In the genomic region with DNA sequence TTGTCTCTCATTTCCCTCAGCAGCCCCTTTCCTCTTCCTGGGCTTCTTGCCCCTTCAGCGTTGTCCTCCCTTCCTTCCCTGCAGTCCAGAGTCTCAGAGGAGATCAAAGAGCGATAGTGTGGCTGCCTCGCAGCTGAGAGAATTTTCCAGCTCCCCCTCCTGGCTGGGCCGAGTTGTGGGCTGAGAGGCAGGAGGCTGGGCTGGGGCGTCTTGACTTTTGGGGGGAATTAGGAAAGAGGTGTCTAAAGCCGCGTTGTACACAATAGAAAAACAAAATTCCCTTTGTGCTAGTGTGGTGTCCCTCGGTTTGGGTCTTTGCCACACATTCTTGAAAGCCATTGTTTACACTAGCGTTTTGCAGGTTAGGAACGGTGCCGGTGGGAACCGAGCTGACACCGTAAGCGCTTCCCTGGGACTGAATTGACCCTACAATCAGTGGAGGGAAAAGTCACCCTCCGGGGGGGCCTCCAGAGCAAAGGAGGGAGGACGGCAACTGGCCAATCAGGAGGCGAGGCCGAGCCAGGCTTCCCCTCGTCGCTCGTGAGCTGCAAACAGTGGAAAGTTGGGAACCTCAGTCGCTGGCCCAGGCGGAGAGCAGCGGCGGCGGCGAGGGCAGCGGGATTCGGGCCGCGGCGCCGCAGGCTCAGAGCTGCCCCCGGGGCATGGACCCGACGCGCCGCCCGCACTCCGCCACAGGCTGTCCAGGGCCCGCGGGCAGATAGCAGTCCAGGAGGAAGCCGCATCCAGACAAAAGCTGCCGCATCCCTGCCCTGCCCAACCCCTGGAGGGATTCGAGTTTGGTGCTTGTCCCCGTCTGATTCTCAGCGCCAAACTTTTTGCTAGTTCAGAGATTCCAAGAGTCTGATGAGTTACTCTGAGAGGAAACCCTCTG, we compare ENCODE assay signal across 1 cellular context.
TF ChIP-seq lines count a peak whose summit lies in the region.

A gene (plus strand): TSS at position 574 of the 892 bp plus-strand sequence. CDS start 389 bp downstream, outside the sequence.

TF ChIP-seq in WTC11, 78 proteins besides CTCF, POLR2A, EP300 and RAD21 (continued from another document):
- TF ChIP-seq ZNF263 (CRISPR knock-in tag; IDR thresholded peaks at IDR 0.05; ENCODE audit: low read depth), result no peak
- TF ChIP-seq, protein P1, sequence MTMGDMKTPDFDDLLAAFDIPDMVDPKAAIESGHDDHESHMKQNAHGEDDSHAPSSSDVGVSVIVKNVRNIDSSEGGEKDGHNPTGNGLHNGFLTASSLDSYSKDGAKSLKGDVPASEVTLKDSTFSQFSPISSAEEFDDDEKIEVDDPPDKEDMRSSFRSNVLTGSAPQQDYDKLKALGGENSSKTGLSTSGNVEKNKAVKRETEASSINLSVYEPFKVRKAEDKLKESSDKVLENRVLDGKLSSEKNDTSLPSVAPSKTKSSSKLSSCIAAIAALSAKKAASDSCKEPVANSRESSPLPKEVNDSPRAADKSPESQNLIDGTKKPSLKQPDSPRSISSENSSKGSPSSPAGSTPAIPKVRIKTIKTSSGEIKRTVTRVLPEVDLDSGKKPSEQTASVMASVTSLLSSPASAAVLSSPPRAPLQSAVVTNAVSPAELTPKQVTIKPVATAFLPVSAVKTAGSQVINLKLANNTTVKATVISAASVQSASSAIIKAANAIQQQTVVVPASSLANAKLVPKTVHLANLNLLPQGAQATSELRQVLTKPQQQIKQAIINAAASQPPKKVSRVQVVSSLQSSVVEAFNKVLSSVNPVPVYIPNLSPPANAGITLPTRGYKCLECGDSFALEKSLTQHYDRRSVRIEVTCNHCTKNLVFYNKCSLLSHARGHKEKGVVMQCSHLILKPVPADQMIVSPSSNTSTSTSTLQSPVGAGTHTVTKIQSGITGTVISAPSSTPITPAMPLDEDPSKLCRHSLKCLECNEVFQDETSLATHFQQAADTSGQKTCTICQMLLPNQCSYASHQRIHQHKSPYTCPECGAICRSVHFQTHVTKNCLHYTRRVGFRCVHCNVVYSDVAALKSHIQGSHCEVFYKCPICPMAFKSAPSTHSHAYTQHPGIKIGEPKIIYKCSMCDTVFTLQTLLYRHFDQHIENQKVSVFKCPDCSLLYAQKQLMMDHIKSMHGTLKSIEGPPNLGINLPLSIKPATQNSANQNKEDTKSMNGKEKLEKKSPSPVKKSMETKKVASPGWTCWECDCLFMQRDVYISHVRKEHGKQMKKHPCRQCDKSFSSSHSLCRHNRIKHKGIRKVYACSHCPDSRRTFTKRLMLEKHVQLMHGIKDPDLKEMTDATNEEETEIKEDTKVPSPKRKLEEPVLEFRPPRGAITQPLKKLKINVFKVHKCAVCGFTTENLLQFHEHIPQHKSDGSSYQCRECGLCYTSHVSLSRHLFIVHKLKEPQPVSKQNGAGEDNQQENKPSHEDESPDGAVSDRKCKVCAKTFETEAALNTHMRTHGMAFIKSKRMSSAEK (CRISPR knock-in tag; IDR thresholded peaks at IDR 0.05; ENCODE audit: borderline replicate concordance), result peak; percentile 79; the same call in 1 of the 2 replicates
- TF ChIP-seq NFE2L1 (CRISPR knock-in tag; IDR thresholded peaks at IDR 0.05), result no peak
- no peak for TF ChIP-seq TCF7 (CRISPR knock-in tag; IDR thresholded peaks at IDR 0.05; ENCODE audit: low read depth)
- TF ChIP-seq, protein P2, sequence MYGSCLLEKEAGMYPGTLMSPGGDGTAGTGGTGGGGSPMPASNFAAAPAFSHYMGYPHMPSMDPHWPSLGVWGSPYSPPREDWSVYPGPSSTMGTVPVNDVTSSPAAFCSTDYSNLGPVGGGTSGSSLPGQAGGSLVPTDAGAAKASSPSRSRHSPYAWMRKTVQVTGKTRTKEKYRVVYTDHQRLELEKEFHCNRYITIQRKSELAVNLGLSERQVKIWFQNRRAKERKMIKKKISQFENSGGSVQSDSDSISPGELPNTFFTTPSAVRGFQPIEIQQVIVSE (CRISPR knock-in tag; IDR thresholded peaks at IDR 0.05; ENCODE audit: borderline replicate concordance), result no peak
- TF ChIP-seq, protein P3, sequence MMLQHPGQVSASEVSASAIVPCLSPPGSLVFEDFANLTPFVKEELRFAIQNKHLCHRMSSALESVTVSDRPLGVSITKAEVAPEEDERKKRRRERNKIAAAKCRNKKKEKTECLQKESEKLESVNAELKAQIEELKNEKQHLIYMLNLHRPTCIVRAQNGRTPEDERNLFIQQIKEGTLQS (CRISPR knock-in tag; conservative IDR thresholded peaks at IDR 0.05), result no peak
- no peak; the same call in 1 of the 2 replicates for TF ChIP-seq ZNF232 (CRISPR knock-in tag; IDR thresholded peaks at IDR 0.05)
- TF ChIP-seq ZNF317 (CRISPR knock-in tag; IDR thresholded peaks at IDR 0.05; ENCODE audit: borderline replicate concordance, low read depth), result no peak
- TF ChIP-seq RORB (CRISPR knock-in tag; IDR thresholded peaks at IDR 0.05), result no peak
- peak; percentile 55; the same call in 1 of the 2 replicates for TF ChIP-seq MXD4 (CRISPR knock-in tag; IDR thresholded peaks at IDR 0.05; ENCODE audit: borderline replicate concordance)
- TF ChIP-seq, protein P4, sequence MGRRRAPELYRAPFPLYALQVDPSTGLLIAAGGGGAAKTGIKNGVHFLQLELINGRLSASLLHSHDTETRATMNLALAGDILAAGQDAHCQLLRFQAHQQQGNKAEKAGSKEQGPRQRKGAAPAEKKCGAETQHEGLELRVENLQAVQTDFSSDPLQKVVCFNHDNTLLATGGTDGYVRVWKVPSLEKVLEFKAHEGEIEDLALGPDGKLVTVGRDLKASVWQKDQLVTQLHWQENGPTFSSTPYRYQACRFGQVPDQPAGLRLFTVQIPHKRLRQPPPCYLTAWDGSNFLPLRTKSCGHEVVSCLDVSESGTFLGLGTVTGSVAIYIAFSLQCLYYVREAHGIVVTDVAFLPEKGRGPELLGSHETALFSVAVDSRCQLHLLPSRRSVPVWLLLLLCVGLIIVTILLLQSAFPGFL (CRISPR knock-in tag; IDR thresholded peaks at IDR 0.05; ENCODE audit: borderline replicate concordance), result no peak
- TF ChIP-seq, protein P5, sequence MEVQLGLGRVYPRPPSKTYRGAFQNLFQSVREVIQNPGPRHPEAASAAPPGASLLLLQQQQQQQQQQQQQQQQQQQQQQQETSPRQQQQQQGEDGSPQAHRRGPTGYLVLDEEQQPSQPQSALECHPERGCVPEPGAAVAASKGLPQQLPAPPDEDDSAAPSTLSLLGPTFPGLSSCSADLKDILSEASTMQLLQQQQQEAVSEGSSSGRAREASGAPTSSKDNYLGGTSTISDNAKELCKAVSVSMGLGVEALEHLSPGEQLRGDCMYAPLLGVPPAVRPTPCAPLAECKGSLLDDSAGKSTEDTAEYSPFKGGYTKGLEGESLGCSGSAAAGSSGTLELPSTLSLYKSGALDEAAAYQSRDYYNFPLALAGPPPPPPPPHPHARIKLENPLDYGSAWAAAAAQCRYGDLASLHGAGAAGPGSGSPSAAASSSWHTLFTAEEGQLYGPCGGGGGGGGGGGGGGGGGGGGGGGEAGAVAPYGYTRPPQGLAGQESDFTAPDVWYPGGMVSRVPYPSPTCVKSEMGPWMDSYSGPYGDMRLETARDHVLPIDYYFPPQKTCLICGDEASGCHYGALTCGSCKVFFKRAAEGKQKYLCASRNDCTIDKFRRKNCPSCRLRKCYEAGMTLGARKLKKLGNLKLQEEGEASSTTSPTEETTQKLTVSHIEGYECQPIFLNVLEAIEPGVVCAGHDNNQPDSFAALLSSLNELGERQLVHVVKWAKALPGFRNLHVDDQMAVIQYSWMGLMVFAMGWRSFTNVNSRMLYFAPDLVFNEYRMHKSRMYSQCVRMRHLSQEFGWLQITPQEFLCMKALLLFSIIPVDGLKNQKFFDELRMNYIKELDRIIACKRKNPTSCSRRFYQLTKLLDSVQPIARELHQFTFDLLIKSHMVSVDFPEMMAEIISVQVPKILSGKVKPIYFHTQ (CRISPR knock-in tag; IDR thresholded peaks at IDR 0.05), result peak; percentile 55; the same call in 1 of the 2 replicates
- TF ChIP-seq, protein P6, sequence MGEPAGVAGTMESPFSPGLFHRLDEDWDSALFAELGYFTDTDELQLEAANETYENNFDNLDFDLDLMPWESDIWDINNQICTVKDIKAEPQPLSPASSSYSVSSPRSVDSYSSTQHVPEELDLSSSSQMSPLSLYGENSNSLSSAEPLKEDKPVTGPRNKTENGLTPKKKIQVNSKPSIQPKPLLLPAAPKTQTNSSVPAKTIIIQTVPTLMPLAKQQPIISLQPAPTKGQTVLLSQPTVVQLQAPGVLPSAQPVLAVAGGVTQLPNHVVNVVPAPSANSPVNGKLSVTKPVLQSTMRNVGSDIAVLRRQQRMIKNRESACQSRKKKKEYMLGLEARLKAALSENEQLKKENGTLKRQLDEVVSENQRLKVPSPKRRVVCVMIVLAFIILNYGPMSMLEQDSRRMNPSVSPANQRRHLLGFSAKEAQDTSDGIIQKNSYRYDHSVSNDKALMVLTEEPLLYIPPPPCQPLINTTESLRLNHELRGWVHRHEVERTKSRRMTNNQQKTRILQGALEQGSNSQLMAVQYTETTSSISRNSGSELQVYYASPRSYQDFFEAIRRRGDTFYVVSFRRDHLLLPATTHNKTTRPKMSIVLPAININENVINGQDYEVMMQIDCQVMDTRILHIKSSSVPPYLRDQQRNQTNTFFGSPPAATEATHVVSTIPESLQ (CRISPR knock-in tag; IDR thresholded peaks at IDR 0.05), result no peak
- TF ChIP-seq, protein P7, sequence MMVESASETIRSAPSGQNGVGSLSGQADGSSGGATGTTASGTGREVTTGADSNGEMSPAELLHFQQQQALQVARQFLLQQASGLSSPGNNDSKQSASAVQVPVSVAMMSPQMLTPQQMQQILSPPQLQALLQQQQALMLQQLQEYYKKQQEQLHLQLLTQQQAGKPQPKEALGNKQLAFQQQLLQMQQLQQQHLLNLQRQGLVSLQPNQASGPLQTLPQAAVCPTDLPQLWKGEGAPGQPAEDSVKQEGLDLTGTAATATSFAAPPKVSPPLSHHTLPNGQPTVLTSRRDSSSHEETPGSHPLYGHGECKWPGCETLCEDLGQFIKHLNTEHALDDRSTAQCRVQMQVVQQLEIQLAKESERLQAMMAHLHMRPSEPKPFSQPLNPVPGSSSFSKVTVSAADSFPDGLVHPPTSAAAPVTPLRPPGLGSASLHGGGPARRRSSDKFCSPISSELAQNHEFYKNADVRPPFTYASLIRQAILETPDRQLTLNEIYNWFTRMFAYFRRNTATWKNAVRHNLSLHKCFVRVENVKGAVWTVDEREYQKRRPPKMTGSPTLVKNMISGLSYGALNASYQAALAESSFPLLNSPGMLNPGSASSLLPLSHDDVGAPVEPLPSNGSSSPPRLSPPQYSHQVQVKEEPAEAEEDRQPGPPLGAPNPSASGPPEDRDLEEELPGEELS (CRISPR knock-in tag; IDR thresholded peaks at IDR 0.05), result no peak
- TF ChIP-seq, protein P8, sequence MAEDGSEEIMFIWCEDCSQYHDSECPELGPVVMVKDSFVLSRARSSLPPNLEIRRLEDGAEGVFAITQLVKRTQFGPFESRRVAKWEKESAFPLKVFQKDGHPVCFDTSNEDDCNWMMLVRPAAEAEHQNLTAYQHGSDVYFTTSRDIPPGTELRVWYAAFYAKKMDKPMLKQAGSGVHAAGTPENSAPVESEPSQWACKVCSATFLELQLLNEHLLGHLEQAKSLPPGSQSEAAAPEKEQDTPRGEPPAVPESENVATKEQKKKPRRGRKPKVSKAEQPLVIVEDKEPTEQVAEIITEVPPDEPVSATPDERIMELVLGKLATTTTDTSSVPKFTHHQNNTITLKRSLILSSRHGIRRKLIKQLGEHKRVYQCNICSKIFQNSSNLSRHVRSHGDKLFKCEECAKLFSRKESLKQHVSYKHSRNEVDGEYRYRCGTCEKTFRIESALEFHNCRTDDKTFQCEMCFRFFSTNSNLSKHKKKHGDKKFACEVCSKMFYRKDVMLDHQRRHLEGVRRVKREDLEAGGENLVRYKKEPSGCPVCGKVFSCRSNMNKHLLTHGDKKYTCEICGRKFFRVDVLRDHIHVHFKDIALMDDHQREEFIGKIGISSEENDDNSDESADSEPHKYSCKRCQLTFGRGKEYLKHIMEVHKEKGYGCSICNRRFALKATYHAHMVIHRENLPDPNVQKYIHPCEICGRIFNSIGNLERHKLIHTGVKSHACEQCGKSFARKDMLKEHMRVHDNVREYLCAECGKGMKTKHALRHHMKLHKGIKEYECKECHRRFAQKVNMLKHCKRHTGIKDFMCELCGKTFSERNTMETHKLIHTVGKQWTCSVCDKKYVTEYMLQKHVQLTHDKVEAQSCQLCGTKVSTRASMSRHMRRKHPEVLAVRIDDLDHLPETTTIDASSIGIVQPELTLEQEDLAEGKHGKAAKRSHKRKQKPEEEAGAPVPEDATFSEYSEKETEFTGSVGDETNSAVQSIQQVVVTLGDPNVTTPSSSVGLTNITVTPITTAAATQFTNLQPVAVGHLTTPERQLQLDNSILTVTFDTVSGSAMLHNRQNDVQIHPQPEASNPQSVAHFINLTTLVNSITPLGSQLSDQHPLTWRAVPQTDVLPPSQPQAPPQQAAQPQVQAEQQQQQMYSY (CRISPR knock-in tag; IDR thresholded peaks at IDR 0.05), result peak; percentile 54; the same call in 1 of the 2 replicates
- TF ChIP-seq FOXP1 (CRISPR knock-in tag; IDR thresholded peaks at IDR 0.05; ENCODE audit: borderline replicate concordance), result peak; percentile 38; the same call in 1 of the 2 replicates
- 0 out of 2 replicates have a peak, but pooled peaks have one; percentile 8 for TF ChIP-seq ZNF423 (CRISPR knock-in tag; IDR thresholded peaks at IDR 0.05)
- TF ChIP-seq, protein P9, sequence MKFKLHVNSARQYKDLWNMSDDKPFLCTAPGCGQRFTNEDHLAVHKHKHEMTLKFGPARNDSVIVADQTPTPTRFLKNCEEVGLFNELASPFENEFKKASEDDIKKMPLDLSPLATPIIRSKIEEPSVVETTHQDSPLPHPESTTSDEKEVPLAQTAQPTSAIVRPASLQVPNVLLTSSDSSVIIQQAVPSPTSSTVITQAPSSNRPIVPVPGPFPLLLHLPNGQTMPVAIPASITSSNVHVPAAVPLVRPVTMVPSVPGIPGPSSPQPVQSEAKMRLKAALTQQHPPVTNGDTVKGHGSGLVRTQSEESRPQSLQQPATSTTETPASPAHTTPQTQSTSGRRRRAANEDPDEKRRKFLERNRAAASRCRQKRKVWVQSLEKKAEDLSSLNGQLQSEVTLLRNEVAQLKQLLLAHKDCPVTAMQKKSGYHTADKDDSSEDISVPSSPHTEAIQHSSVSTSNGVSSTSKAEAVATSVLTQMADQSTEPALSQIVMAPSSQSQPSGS (CRISPR knock-in tag; IDR thresholded peaks at IDR 0.05; ENCODE audit: borderline replicate concordance, low read depth), result no peak
- TF ChIP-seq, protein P10, sequence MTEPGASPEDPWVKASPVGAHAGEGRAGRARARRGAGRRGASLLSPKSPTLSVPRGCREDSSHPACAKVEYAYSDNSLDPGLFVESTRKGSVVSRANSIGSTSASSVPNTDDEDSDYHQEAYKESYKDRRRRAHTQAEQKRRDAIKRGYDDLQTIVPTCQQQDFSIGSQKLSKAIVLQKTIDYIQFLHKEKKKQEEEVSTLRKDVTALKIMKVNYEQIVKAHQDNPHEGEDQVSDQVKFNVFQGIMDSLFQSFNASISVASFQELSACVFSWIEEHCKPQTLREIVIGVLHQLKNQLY (CRISPR knock-in tag; IDR thresholded peaks at IDR 0.05), result no peak
- TF ChIP-seq ZNF219 (CRISPR knock-in tag; IDR thresholded peaks at IDR 0.05; ENCODE audit: borderline replicate concordance), result no peak
- TF ChIP-seq, protein P11, sequence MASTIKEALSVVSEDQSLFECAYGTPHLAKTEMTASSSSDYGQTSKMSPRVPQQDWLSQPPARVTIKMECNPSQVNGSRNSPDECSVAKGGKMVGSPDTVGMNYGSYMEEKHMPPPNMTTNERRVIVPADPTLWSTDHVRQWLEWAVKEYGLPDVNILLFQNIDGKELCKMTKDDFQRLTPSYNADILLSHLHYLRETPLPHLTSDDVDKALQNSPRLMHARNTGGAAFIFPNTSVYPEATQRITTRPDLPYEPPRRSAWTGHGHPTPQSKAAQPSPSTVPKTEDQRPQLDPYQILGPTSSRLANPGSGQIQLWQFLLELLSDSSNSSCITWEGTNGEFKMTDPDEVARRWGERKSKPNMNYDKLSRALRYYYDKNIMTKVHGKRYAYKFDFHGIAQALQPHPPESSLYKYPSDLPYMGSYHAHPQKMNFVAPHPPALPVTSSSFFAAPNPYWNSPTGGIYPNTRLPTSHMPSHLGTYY (CRISPR knock-in tag; IDR thresholded peaks at IDR 0.05), result 0 out of 2 replicates have a peak, but pooled peaks have one; percentile 50
